ENCODE assay signal across 28 cellular contexts in genomic region chr14:77823378-77823777, GRCh38.
"Had no signal": no experiment of that assay in that cellular context is flagged by ENCODE, and none has a peak within 500 bp of the region (broad histone marks: within the 10 kb centered on the region; RNA-seq: fewer than 3 reads in every experiment).

No MANE protein-coding gene starts in this region.

- H3K27me3 Mint-ChIP-seq: dendritic cell treated with granulocyte-macrophage colony-stimulating factor and Interleukin-4, amounts not matched to agents 40 ng/mL and 50 ng/mL, for 4 days; effector memory CD8-positive, alpha-beta T cell had no signal

- H3K4me1 ChIP-seq: colonic mucosa, esophagus muscularis mucosa, esophagus squamous epithelium, foreskin keratinocyte, gastrocnemius medialis, gastroesophageal sphincter had no signal

- FAIRE-seq: colon, endometrium, endothelial cell of umbilical vein, frontal cortex had no signal

- ATAC-seq: effector memory CD8-positive, alpha-beta T cell; esophagus mucosa; foreskin keratinocyte; gastrocnemius medialis; gastroesophageal sphincter; heart left ventricle; heart right ventricle had no signal

- H3K4me1 Mint-ChIP-seq: endodermal cell had no signal

- H3K9me3 Mint-ChIP-seq: dendritic cell treated with granulocyte-macrophage colony-stimulating factor and Interleukin-4, amounts not matched to agents 40 ng/mL and 50 ng/mL, for 4 days; effector memory CD8-positive, alpha-beta T cell; endodermal cell had no signal

- H3K27ac ChIP-seq: colonic mucosa, coronary artery, dorsolateral prefrontal cortex, epithelial cell of prostate, esophagus muscularis mucosa, esophagus squamous epithelium, foreskin keratinocyte, gastrocnemius medialis, gastroesophageal sphincter, heart left ventricle, heart right ventricle had no signal

- H3K9me3 ChIP-seq: colonic mucosa, esophagus muscularis mucosa, esophagus squamous epithelium, gastrocnemius medialis, gastroesophageal sphincter, heart left ventricle, heart right ventricle had no signal

- H3K36me3 ChIP-seq: colonic mucosa had no signal

- DNase-seq: colonic mucosa; cortex of kidney; dermis blood vessel endothelial cell; dorsolateral prefrontal cortex; effector CD4-positive, alpha-beta T cell; effector CD8-positive, alpha-beta T cell; effector memory CD4-positive, alpha-beta T cell; effector memory CD8-positive, alpha-beta T cell; endodermal cell; esophagus squamous epithelium; foreskin fibroblast; foreskin keratinocyte; foreskin melanocyte; gastrocnemius medialis; glutamatergic neuron; head of caudate nucleus; heart left ventricle; heart right ventricle had no signal

- H3K27me3 ChIP-seq: colonic mucosa, dorsolateral prefrontal cortex, esophagus muscularis mucosa, esophagus squamous epithelium, foreskin keratinocyte, gastrocnemius medialis, gastroesophageal sphincter, heart left ventricle, heart right ventricle had no signal

- H3K4me3 ChIP-seq: colonic mucosa, coronary artery, dorsolateral prefrontal cortex, esophagus muscularis mucosa, esophagus squamous epithelium, gastrocnemius medialis, gastroesophageal sphincter, heart left ventricle, heart right ventricle had no signal

- H3K27ac Mint-ChIP-seq: dendritic cell treated with granulocyte-macrophage colony-stimulating factor and Interleukin-4, amounts not matched to agents 40 ng/mL and 50 ng/mL, for 4 days; effector memory CD8-positive, alpha-beta T cell; endodermal cell had no signal

- H3K4me3 Mint-ChIP-seq: dendritic cell treated with granulocyte-macrophage colony-stimulating factor and Interleukin-4, amounts not matched to agents 40 ng/mL and 50 ng/mL, for 4 days; effector memory CD8-positive, alpha-beta T cell; endodermal cell had no signal
